In the genomic region with DNA sequence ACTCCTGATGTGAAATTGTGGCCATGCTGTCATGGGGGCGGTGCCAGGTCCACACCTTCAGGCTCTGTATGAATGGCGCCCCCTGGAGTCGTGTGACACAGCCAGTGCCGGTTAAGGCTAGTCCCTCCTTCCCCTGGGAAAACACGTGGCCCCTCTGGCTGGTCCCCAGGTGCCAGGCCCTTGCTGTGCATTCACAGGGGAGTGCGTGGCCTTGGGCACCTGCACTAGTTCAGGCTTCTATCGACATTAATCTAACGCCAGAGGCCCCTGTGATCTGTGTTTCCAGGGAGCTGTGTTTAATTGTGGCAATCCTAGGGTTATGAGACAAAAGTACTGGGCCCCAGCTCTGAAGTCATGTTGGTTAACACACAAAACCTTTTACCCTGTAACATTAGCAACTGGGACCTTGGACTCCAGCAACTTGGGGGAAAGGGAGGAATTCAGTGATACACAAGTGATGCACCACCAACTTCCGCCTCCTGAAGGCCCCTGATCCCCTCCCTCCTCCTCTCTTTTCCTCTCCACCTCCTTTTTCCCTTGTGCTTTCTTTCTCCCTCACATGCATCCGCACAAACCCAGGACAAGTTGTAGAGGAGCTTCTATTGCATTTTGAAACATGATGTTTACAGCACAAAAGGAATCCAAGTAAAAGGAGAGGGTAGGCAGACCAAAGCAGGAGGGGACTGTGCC, we compare ENCODE assay signal across 1 cellular context.
A peak's percentile ranks its signal among the peaks of the same experiment; 100 is the strongest.
TF ChIP-seq lines count a peak whose summit lies in the region.

No MANE protein-coding gene starts in this region.

TF ChIP-seq in HepG2, 621 proteins besides CTCF, POLR2A, EP300 and RAD21 (continued from another document and continues in another):
- TF ChIP-seq STAT6 (CRISPR knock-in tag; IDR thresholded peaks at IDR 0.05; ENCODE audit: borderline replicate concordance) (0 out of 2 replicates have a peak, but pooled peaks have one; percentile 52), TBX2 (CRISPR knock-in tag; IDR thresholded peaks at IDR 0.05; ENCODE audit: borderline replicate concordance) (peak; percentile 73), ZNF646 (CRISPR knock-in tag; IDR thresholded peaks at IDR 0.05) (peak; percentile 49; the same call in 1 of the 2 replicates), ZSCAN9 (CRISPR knock-in tag; IDR thresholded peaks at IDR 0.05; ENCODE audit: borderline replicate concordance) (peak; percentile 61), HDAC2 (CRISPR knock-in tag; IDR thresholded peaks at IDR 0.05) (peak; percentile 48; the same call in 1 of the 2 replicates), XRCC5 (optimal IDR thresholded peaks at IDR 0.05; ENCODE audit: low read length) (peak; percentile 91), FOXA1 (IDR thresholded peaks at IDR 0.05) (no peak), FOXA1 (CRISPR knock-in tag; IDR thresholded peaks at IDR 0.05) (0 out of 2 replicates have a peak, but pooled peaks have one; percentile 14), NFIC (IDR thresholded peaks at IDR 0.05; ENCODE audit: low read length) (peak; percentile 67; the same call in 1 of the 2 replicates), NAIF1 (CRISPR knock-in tag; IDR thresholded peaks at IDR 0.05; ENCODE audit: borderline replicate concordance) (no peak; the same call in 1 of the 2 replicates), KDM5A (IDR thresholded peaks at IDR 0.05; ENCODE audit: borderline replicate concordance, low read length) (peak; percentile 64; the same call in 1 of the 2 replicates), KAT7 (CRISPR knock-in tag; IDR thresholded peaks at IDR 0.05; ENCODE audit: borderline replicate concordance) (peak; percentile 71; the same call in 1 of the 2 replicates), SMAD3 (CRISPR knock-in tag; IDR thresholded peaks at IDR 0.05) (peak; percentile 89), SNRNP70 (IDR thresholded peaks at IDR 0.05; ENCODE audit: low read depth, low read length) (no peak), CCDC6 (CRISPR knock-in tag; IDR thresholded peaks at IDR 0.05) (peak; percentile 68; the same call in 1 of the 2 replicates), SNAI1 (CRISPR knock-in tag; IDR thresholded peaks at IDR 0.05; ENCODE audit: borderline replicate concordance) (no peak), MXI1 (IDR thresholded peaks at IDR 0.05; ENCODE audit: borderline replicate concordance, low read depth, low read length) (peak; percentile 98), FOXC1 (CRISPR knock-in tag; IDR thresholded peaks at IDR 0.05; ENCODE audit: borderline replicate concordance) (peak; percentile 46; the same call in 1 of the 2 replicates), HNRNPL (IDR thresholded peaks at IDR 0.05; ENCODE audit: low read depth, low read length) (peak; percentile 59; the same call in 1 of the 2 replicates), ZMYM4 (CRISPR knock-in tag; IDR thresholded peaks at IDR 0.05) (peak; percentile 86), ZNF644 (CRISPR knock-in tag; IDR thresholded peaks at IDR 0.05; ENCODE audit: low read depth) (peak; percentile 50; the same call in 1 of the 2 replicates), GABPB1 (CRISPR knock-in tag; IDR thresholded peaks at IDR 0.05) (peak; percentile 80), GABPA (IDR thresholded peaks at IDR 0.05; ENCODE audit: low read depth, low read length) (peak; percentile 68), GABPA (CRISPR knock-in tag; IDR thresholded peaks at IDR 0.05; ENCODE audit: low read depth) (peak; percentile 93), TCF7 (IDR thresholded peaks at IDR 0.05; ENCODE audit: low read depth) (peak; percentile 54; the same call in 1 of the 2 replicates), ZNF580 (CRISPR knock-in tag; IDR thresholded peaks at IDR 0.05; ENCODE audit: borderline replicate concordance, low read depth) (peak; percentile 66; the same call in 1 of the 2 replicates), ZSCAN31 (CRISPR knock-in tag; IDR thresholded peaks at IDR 0.05; ENCODE audit: low read depth) (peak; percentile 72; the same call in 1 of the 2 replicates), ZNF552 (CRISPR knock-in tag; IDR thresholded peaks at IDR 0.05; ENCODE audit: borderline replicate concordance) (no peak), TARDBP (CRISPR knock-in tag; IDR thresholded peaks at IDR 0.05) (peak; percentile 80), UBTF (CRISPR knock-in tag; IDR thresholded peaks at IDR 0.05) (peak; percentile 66; the same call in 1 of the 2 replicates)
- TF ChIP-seq, protein P1, sequence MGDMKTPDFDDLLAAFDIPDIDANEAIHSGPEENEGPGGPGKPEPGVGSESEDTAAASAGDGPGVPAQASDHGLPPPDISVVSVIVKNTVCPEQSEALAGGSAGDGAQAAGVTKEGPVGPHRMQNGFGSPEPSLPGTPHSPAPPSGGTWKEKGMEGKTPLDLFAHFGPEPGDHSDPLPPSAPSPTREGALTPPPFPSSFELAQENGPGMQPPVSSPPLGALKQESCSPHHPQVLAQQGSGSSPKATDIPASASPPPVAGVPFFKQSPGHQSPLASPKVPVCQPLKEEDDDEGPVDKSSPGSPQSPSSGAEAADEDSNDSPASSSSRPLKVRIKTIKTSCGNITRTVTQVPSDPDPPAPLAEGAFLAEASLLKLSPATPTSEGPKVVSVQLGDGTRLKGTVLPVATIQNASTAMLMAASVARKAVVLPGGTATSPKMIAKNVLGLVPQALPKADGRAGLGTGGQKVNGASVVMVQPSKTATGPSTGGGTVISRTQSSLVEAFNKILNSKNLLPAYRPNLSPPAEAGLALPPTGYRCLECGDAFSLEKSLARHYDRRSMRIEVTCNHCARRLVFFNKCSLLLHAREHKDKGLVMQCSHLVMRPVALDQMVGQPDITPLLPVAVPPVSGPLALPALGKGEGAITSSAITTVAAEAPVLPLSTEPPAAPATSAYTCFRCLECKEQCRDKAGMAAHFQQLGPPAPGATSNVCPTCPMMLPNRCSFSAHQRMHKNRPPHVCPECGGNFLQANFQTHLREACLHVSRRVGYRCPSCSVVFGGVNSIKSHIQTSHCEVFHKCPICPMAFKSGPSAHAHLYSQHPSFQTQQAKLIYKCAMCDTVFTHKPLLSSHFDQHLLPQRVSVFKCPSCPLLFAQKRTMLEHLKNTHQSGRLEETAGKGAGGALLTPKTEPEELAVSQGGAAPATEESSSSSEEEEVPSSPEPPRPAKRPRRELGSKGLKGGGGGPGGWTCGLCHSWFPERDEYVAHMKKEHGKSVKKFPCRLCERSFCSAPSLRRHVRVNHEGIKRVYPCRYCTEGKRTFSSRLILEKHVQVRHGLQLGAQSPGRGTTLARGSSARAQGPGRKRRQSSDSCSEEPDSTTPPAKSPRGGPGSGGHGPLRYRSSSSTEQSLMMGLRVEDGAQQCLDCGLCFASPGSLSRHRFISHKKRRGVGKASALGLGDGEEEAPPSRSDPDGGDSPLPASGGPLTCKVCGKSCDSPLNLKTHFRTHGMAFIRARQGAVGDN (CRISPR knock-in tag; IDR thresholded peaks at IDR 0.05) = peak; percentile 98
- TF ChIP-seq, protein P2, sequence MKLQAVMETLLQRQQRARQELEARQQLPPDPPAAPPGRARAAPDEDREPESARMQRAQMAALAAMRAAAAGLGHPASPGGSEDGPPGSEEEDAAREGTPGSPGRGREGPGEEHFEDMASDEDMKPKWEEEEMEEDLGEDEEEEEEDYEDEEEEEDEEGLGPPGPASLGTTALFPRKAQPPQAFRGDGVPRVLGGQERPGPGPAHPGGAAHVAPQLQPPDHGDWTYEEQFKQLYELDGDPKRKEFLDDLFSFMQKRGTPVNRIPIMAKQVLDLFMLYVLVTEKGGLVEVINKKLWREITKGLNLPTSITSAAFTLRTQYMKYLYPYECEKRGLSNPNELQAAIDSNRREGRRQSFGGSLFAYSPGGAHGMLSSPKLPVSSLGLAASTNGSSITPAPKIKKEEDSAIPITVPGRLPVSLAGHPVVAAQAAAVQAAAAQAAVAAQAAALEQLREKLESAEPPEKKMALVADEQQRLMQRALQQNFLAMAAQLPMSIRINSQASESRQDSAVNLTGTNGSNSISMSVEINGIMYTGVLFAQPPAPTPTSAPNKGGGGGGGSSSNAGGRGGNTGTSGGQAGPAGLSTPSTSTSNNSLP (IDR thresholded peaks at IDR 0.05; ENCODE audit: low read depth, low read length) = peak; percentile 90
- TF ChIP-seq, protein P3, sequence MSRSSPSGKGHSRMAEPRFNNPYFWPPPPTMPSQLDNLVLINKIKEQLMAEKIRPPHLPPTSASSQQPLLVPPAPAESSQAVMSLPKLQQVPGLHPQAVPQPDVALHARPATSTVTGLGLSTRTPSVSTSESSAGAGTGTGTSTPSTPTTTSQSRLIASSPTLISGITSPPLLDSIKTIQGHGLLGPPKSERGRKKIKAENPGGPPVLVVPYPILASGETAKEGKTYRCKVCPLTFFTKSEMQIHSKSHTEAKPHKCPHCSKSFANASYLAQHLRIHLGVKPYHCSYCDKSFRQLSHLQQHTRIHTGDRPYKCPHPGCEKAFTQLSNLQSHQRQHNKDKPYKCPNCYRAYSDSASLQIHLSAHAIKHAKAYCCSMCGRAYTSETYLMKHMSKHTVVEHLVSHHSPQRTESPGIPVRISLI (CRISPR knock-in tag; IDR thresholded peaks at IDR 0.05; ENCODE audit: borderline replicate concordance) = peak; percentile 63; the same call in 1 of the 2 replicates
- TF ChIP-seq, protein P4, sequence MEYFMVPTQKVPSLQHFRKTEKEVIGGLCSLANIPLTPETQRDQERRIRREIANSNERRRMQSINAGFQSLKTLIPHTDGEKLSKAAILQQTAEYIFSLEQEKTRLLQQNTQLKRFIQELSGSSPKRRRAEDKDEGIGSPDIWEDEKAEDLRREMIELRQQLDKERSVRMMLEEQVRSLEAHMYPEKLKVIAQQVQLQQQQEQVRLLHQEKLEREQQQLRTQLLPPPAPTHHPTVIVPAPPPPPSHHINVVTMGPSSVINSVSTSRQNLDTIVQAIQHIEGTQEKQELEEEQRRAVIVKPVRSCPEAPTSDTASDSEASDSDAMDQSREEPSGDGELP (IDR thresholded peaks at IDR 0.05; ENCODE audit: borderline replicate concordance, low read depth) = peak; percentile 55; the same call in 1 of the 2 replicates
